9 cellular contexts compared by ENCODE assay signal in the genomic region with DNA sequence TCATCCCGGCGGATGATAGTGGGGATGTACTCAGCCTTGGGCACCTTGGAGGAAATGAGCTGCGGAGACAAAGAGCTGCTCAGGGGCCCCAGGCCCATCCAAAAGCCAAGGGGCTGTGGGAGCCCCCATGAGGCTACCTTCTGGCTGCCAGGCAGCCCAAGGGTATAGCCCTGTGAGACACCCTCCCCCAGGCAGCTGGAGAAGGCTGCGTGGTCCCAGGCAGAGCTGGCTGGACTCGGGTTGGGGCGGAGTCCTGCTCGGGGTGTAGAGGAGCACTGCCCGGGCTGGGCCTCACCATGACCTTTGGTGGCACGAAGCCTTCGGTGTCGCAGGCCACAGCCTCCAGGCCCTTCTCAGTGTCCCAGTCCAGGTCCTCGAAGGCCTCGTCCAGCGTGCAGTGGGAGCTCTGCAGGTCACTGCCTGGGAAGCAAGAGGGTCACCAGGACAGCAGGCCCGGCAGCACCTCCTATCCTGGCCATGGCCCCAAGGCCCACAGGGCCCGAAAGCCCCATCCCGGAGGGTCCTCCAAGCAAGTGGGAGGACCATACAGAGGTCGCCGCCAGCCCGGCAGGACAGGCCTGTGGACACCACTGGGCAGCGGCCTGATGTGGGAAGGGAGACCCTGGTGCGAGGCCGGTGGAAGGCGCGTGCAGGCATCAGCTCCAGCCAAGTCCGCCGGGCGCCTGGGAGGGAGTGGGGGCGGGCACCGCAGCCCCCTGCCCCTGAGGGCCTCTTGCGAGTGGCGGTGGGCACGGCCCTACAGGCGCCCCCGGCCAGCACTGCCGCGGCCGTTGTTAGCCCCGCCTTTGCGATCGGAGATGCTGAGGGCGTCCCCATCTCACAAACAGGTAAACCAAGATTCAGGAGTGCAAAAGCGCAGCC. TPM values are rescaled to one million over a fixed set of nuclear protein-coding genes. Genes with fewer than 3 reads are reported as not detected.
DNase-seq lines count a peak whose midpoint lies in the region; ATAC-seq, FAIRE-seq and TF ChIP-seq lines count a peak whose summit lies in the region.
"Had no signal": no experiment of that assay in that cellular context is flagged by ENCODE, and none has a peak within 500 bp of the region (broad histone marks: within the 10 kb centered on the region; RNA-seq: fewer than 3 reads in every experiment).

No MANE protein-coding gene starts in this region.

- no peaks in the 10 kb centered on the region for H4K20me1 ChIP-seq in GM23248 (ENCODE audit: insufficient read depth)
- H4K20me1 ChIP-seq in astrocyte (ENCODE audit: insufficient read depth, low read length), result peaks cover 48% of the 10 kb centered on the region

- H3K9me3 ChIP-seq in GM23248 (ENCODE audit: low read depth), result no peaks in the 10 kb centered on the region
- H3K9me3 ChIP-seq in astrocyte (ENCODE audit: insufficient read depth, low read depth, low read length), result no peaks in the 10 kb centered on the region
- no peaks in the 10 kb centered on the region for H3K9me3 ChIP-seq in kidney (ENCODE audit: control insufficient read depth in 1 of 2, low read length in 2 of 2)

- no peaks in the 10 kb centered on the region for H3K36me3 ChIP-seq in GM23248 (ENCODE audit: low read depth)
- peaks cover 3% of the 10 kb centered on the region for H3K36me3 ChIP-seq in astrocyte (ENCODE audit: insufficient read depth, low read length)
- no peaks in the 10 kb centered on the region for H3K36me3 ChIP-seq in kidney (ENCODE audit: control insufficient read depth in 1 of 2, insufficient read depth in 2 of 2, low read length in 2 of 2)

- peak overlapping the region; percentile 73 for H3K4me3 ChIP-seq in GM23248
- no peak overlapping the region for H3K4me3 ChIP-seq in astrocyte (ENCODE audit: insufficient read depth, low read depth, low read length)
- no peak overlapping the region for H3K4me3 ChIP-seq in kidney (ENCODE audit: low read length in 2 of 2)
- H3K4me3 ChIP-seq in skin epidermis, result peak overlapping the region in 6 of 7 experiments; percentile 14 to 32 (median 20)

- TF ChIP-seq CTCF in astrocyte (IDR thresholded peaks at IDR 0.05; ENCODE audit: insufficient read depth, low read depth, low read length), result no peak
- no peak for TF ChIP-seq CTCF in kidney (IDR thresholded peaks at IDR 0.05; ENCODE audit: borderline replicate concordance, extremely low read depth, insufficient read depth)

- no peaks in the 10 kb centered on the region for H3K9me3 Mint-ChIP-seq in astrocyte (ENCODE audit: unreplicated experiment)

- ATAC-seq in HG02798 (IDR thresholded peaks at IDR 0.05; ENCODE audit: poor library complexity, unreplicated experiment), result no peak
- no peak for ATAC-seq in GM18867 (IDR thresholded peaks at IDR 0.05; ENCODE audit: unreplicated experiment)

- H3K4me1 Mint-ChIP-seq in astrocyte (ENCODE audit: low read depth, unreplicated experiment), result peaks cover 10% of the 10 kb centered on the region

- H3K79me2 ChIP-seq in GM23248 (ENCODE audit: insufficient read depth), result no peaks in the 10 kb centered on the region
- no peaks in the 10 kb centered on the region for H3K79me2 ChIP-seq in astrocyte (ENCODE audit: insufficient read depth, low read length)

- no peaks in the 10 kb centered on the region for H3F3A ChIP-seq in GM23248 (ENCODE audit: insufficient read depth)

- WGBS in GM23248 (ENCODE audit: low coverage in 1 of 2, low lambda C conversion rate in 2 of 2, missing lambda C conversion rate in 2 of 2), 2 experiments, result 75 to 81% methylated on average over 39 to 43 of the region's 43 CpGs

- H3K4me3 Mint-ChIP-seq in astrocyte (ENCODE audit: unreplicated experiment), result no peak overlapping the region

- H3K27ac Mint-ChIP-seq in astrocyte (ENCODE audit: unreplicated experiment), result no peak overlapping the region

- no peaks in the 10 kb centered on the region for H3K27me3 Mint-ChIP-seq in astrocyte (ENCODE audit: low read depth, unreplicated experiment)

- H2AFZ ChIP-seq in GM23248, result peak overlapping the region; percentile 79; the same call in 1 of the 2 replicates
- H2AFZ ChIP-seq in astrocyte (ENCODE audit: low read depth, low read length), result no peak overlapping the region

- H3K9ac ChIP-seq in GM23248 (peak overlapping the region; percentile 55; the same call in 1 of the 2 replicates), astrocyte (ENCODE audit: low read length) (no peak overlapping the region), kidney (ENCODE audit: low read length in 2 of 2) (no peak overlapping the region)

- H3K36me3 Mint-ChIP-seq in astrocyte (ENCODE audit: low read depth, unreplicated experiment), result peaks cover 3% of the 10 kb centered on the region

- DNase-seq in GM23248 (no peak), astrocyte (ENCODE audit: low read depth) (no peak), kidney (peak; percentile 89), mucosa of gallbladder (ENCODE audit: low spot score) (no peak)
- DNase-seq: NCI-H345 had no signal

- H3K9me2 ChIP-seq in GM23248 (ENCODE audit: insufficient read depth), result no peaks in the 10 kb centered on the region

- no peak overlapping the region for H3K27ac ChIP-seq in GM23248
- no peak overlapping the region for H3K27ac ChIP-seq in astrocyte (ENCODE audit: low read depth, low read length)
- no peak overlapping the region for H3K27ac ChIP-seq in kidney (ENCODE audit: low read depth in 2 of 2, low read length in 2 of 2)
- H3K27ac ChIP-seq in skin epidermis, result peak overlapping the region in 3 of 21 experiments; percentile 6 to 26 (median 18)

- H3K4me2 ChIP-seq in GM23248 (ENCODE audit: unreplicated experiment), result peak overlapping the region; percentile 98
- H3K4me2 ChIP-seq in astrocyte (ENCODE audit: low read length), result peak overlapping the region; percentile 73

- H3K4me1 ChIP-seq in GM23248 (ENCODE audit: insufficient read depth) (peaks cover 6% of the 10 kb centered on the region; the same call in 1 of the 2 replicates), astrocyte (ENCODE audit: insufficient read depth, low read length) (peaks cover 38% of the 10 kb centered on the region), kidney (ENCODE audit: control insufficient read depth in 1 of 2, insufficient read depth in 1 of 2, low read depth in 1 of 2, low read length in 2 of 2) (peaks cover 7 to 17% of the 10 kb centered on the region in 2 donors)

- intact Hi-C loops in kidney (cut with DNase I), result no loop called here

- FAIRE-seq in astrocyte (lab: Jason Lieb, UNC) (no peak), kidney (lab: Jason Lieb, UNC) (no peak)

- in situ Hi-C loops in GM23248 (cut with MboI), result no loop called here

- H3K27me3 ChIP-seq in GM23248 (replicated peaks; ENCODE audit: insufficient read depth), result no peaks in the 10 kb centered on the region
- H3K27me3 ChIP-seq in astrocyte (ENCODE audit: insufficient read depth, low read length), result no peaks in the 10 kb centered on the region

RNA-seq across cellular contexts. Expression of a gene that starts 6.1 kb away (rescaled TPM):
- total RNA-seq in GM23248 (2014; rRNA removed; shearing (Covaris generic)), result 28.8 and 29.1 TPM in 2 replicates
- polyA plus RNA-seq in GM23248 (2016; fragmentation: Nextera tagmentation; extraction: Ambion mirVana), result 13.5 and 13.7 TPM in 2 replicates
- 48.8 and 50.5 TPM in 2 replicates for total RNA-seq in astrocyte
- total RNA-seq in kidney, result 49.5 TPM
- polyA plus RNA-seq in kidney (ENCODE audit: insufficient read depth, low read depth, low replicate concordance), result 32.7 TPM
- 69.6 TPM for total RNA-seq in mucosa of gallbladder

RNA-seq across cellular contexts. Expression of a gene that starts 11.8 kb away (rescaled TPM):
- not detected in 2 replicates for total RNA-seq in GM23248 (2014; rRNA removed; shearing (Covaris generic))
- polyA plus RNA-seq in GM23248 (2016; fragmentation: Nextera tagmentation; extraction: Ambion mirVana) (not detected in 2 replicates), kidney (ENCODE audit: insufficient read depth, low read depth, low replicate concordance) (5.0 TPM)
- total RNA-seq in astrocyte (0.11 TPM in 1 of 2 replicates, not detected in the other), kidney (5.2 TPM), mucosa of gallbladder (27.9 TPM)
- total RNA-seq: subcutaneous adipose tissue had no signal

RNA-seq across cellular contexts. Expression of a gene that starts 29.8 kb away (rescaled TPM):
- 0.32 TPM in 1 of 2 replicates, not detected in the other for total RNA-seq in GM23248 (2014; rRNA removed; shearing (Covaris generic))
- 0.15 and 0.39 TPM in 2 replicates for polyA plus RNA-seq in GM23248 (2016; fragmentation: Nextera tagmentation; extraction: Ambion mirVana)
- total RNA-seq in astrocyte, result 0.50 and 0.84 TPM in 2 replicates
- total RNA-seq in kidney, result 21.8 TPM
- polyA plus RNA-seq in kidney (ENCODE audit: insufficient read depth, low read depth, low replicate concordance), result 19.1 TPM
- total RNA-seq in mucosa of gallbladder, result 36.7 TPM

RNA-seq across cellular contexts. Expression of a gene that starts 30.0 kb away (rescaled TPM):
- 11.6 and 17.1 TPM in 2 replicates for total RNA-seq in GM23248 (2014; rRNA removed; shearing (Covaris generic))
- polyA plus RNA-seq in GM23248 (2016; fragmentation: Nextera tagmentation; extraction: Ambion mirVana) (8.7 and 10.1 TPM in 2 replicates), kidney (ENCODE audit: insufficient read depth, low read depth, low replicate concordance) (18.9 TPM)
- total RNA-seq in astrocyte (8.5 and 9.4 TPM in 2 replicates), kidney (44.5 TPM), mucosa of gallbladder (47.6 TPM)

Comparison
In these comparisons a context has a peak if more than half of its experiments do, and no peak if none do; other contexts are left out.
1. H3K4me3 ChIP-seq: peak in GM23248 (single experiment) and skin epidermis (6 of 7); none in astrocyte (single experiment) and kidney (0 of 2).
2. RNA of a gene that starts 29.8 kb away (total RNA-seq): 36.7 TPM in mucosa of gallbladder (single experiment) and 21.8 TPM in kidney (single experiment); 0.50 to 0.84 TPM in astrocyte and 0.32 TPM in GM23248; every median in the first group is over 10 times any median in the second.